Comparison of ENCODE assay signal across 22 cellular contexts in genomic region chr1:217432339-217432738, GRCh38.
DNase-seq lines count a peak whose midpoint lies in the region; ATAC-seq, FAIRE-seq and TF ChIP-seq lines count a peak whose summit lies in the region.
"Had no signal": no experiment of that assay in that cellular context is flagged by ENCODE, and none has a peak within 500 bp of the region (broad histone marks: within the 10 kb centered on the region; RNA-seq: fewer than 3 reads in every experiment).

No MANE protein-coding gene starts in this region.

- H3K4me3 Mint-ChIP-seq in activated naive CD8-positive, alpha-beta T cell: no peak overlapping the region
- H3K4me3 Mint-ChIP-seq in activated naive CD8-positive, alpha-beta T cell treated with anti-CD3 and anti-CD28 coated beads, Interleukin-2, amount 50 U/mL, for 24 hours: no peak overlapping the region
- H3K4me3 Mint-ChIP-seq: CD4-positive, alpha-beta memory T cell; H9; HFFc6 had no signal

- FAIRE-seq in TTC549 (lab: Jason Lieb, UNC): peak; percentile 34
- FAIRE-seq: A549, G401.6, GM12892, GM19239 had no signal

- H3K27ac Mint-ChIP-seq in activated naive CD8-positive, alpha-beta T cell: peak overlapping the region; percentile 5
- no peak overlapping the region for H3K27ac Mint-ChIP-seq in activated naive CD8-positive, alpha-beta T cell treated with anti-CD3 and anti-CD28 coated beads, Interleukin-2, amount 50 U/mL, for 24 hours
- H3K27ac Mint-ChIP-seq: CD4-positive, alpha-beta memory T cell; H9; HFFc6 had no signal

- no peak for TF ChIP-seq EP300 in stomach (IDR thresholded peaks at IDR 0.05)

- H3K27me3 ChIP-seq in foreskin keratinocyte: no peaks in the 10 kb centered on the region
- H3K27me3 ChIP-seq in stomach: no peaks in the 10 kb centered on the region
- no peaks in the 10 kb centered on the region for H3K27me3 ChIP-seq in BE2C

- H3K4me1 ChIP-seq in foreskin keratinocyte: peaks cover 12% of the 10 kb centered on the region
- H3K4me1 ChIP-seq in stomach: no peaks in the 10 kb centered on the region
- peaks cover 5% of the 10 kb centered on the region; the same call in 1 of the 2 replicates for H3K4me1 ChIP-seq in BE2C
- H3K4me1 ChIP-seq: A549 had no signal

- H3K27ac ChIP-seq in foreskin keratinocyte (no peak overlapping the region), stomach (no peak overlapping the region)
- H3K27ac ChIP-seq: A549, GM23248 had no signal

- intact Hi-C loops in stomach (cut with DNase I; ENCODE audit: low total_unique reads): no loop called here

- H3K36me3 ChIP-seq in stomach: peaks cover 0 to 19% (median 17%) of the 10 kb centered on the region in 4 donors
- H3K36me3 ChIP-seq in BE2C: no peaks in the 10 kb centered on the region

- no peak for ATAC-seq in activated naive CD8-positive, alpha-beta T cell treated with anti-CD3 and anti-CD28 coated beads, Interleukin-2, amount 50 U/mL, for 24 hours
- peak; percentile 52 for ATAC-seq in foreskin keratinocyte
- ATAC-seq: A549 had no signal

- H3K27me3 Mint-ChIP-seq in activated naive CD8-positive, alpha-beta T cell: no peaks in the 10 kb centered on the region
- H3K27me3 Mint-ChIP-seq in activated naive CD8-positive, alpha-beta T cell treated with anti-CD3 and anti-CD28 coated beads, Interleukin-2, amount 50 U/mL, for 24 hours: no peaks in the 10 kb centered on the region
- H3K27me3 Mint-ChIP-seq: CD4-positive, alpha-beta memory T cell had no signal

- no peaks in the 10 kb centered on the region for H3K9me3 Mint-ChIP-seq in activated naive CD8-positive, alpha-beta T cell (ENCODE audit: low read depth)
- no peaks in the 10 kb centered on the region for H3K9me3 Mint-ChIP-seq in activated naive CD8-positive, alpha-beta T cell treated with anti-CD3 and anti-CD28 coated beads, Interleukin-2, amount 50 U/mL, for 24 hours
- H3K9me3 Mint-ChIP-seq: CD4-positive, alpha-beta memory T cell; H9; HFFc6 had no signal

- TF ChIP-seq CTCF in foreskin keratinocyte (conservative IDR thresholded peaks at IDR 0.05): no peak
- TF ChIP-seq CTCF in stomach (IDR thresholded peaks at IDR 0.05): no peak
- no peak for TF ChIP-seq CTCF in BE2C (IDR thresholded peaks at IDR 0.05; ENCODE audit: low read depth, low read length)

- H3K36me3 Mint-ChIP-seq in activated naive CD8-positive, alpha-beta T cell: peaks cover 22% of the 10 kb centered on the region
- H3K36me3 Mint-ChIP-seq in activated naive CD8-positive, alpha-beta T cell treated with anti-CD3 and anti-CD28 coated beads, Interleukin-2, amount 50 U/mL, for 24 hours (ENCODE audit: low read depth): peaks cover 8% of the 10 kb centered on the region

- TF ChIP-seq POLR2A in stomach (IDR thresholded peaks at IDR 0.05): no peak

- H3K9me3 ChIP-seq in stomach (no peaks in the 10 kb centered on the region), BE2C (no peaks in the 10 kb centered on the region)
- H3K9me3 ChIP-seq: A549 had no signal

- H3K4me3 ChIP-seq in stomach (no peak overlapping the region), BE2C (ENCODE audit: low read depth, low read length) (no peak overlapping the region)
- H3K4me3 ChIP-seq: A549, GM23248 had no signal

- DNase-seq in activated naive CD8-positive, alpha-beta T cell treated with anti-CD3 and anti-CD28 coated beads, Interleukin-2, amount 50 U/mL, for 24 hours: no peak
- peak in 1 of 2 donors; percentile 44 for DNase-seq in foreskin keratinocyte
- DNase-seq in stomach: no peak
- no peak for DNase-seq in BE2C
- DNase-seq: 8988T; ACHN; AML-193; C1 segment of cervical spinal cord; Calu3; CD4-positive, alpha-beta memory T cell; COR-L47; DMS153; DND-41; GM23248; H9; HFFc6 had no signal

- no peaks in the 10 kb centered on the region for H3K4me1 Mint-ChIP-seq in activated naive CD8-positive, alpha-beta T cell (ENCODE audit: low read depth)
- H3K4me1 Mint-ChIP-seq in activated naive CD8-positive, alpha-beta T cell treated with anti-CD3 and anti-CD28 coated beads, Interleukin-2, amount 50 U/mL, for 24 hours: no peaks in the 10 kb centered on the region
- H3K4me1 Mint-ChIP-seq: CD4-positive, alpha-beta memory T cell had no signal
